In the genomic region with DNA sequence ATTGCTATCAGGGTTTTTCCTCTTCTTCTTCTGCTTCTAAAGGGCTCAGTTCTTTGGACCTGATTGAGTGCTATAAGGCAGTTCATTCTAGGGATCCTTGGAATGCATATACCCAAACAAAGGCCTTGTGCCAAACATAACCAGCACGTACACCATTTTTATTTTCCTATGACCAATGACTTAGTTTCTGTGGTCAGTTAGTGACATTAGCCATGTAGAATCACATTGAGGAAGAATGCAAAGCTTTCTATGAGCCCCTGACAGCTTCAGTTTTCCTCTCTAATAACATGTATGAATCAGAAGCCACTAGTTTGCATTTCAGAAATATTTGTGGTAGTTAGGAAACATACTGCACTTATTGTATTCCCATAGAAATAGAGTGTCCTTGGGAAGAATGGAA, we compare ENCODE assay signal across 2 cellular contexts.
A peak's percentile ranks its signal among the peaks of the same experiment; 100 is the strongest.
TF ChIP-seq lines count a peak whose summit lies in the region.

No MANE protein-coding gene starts in this region.

TF ChIP-seq in IMR-90, 13 proteins besides CTCF, POLR2A, EP300 and RAD21:
- TF ChIP-seq, protein P1, sequence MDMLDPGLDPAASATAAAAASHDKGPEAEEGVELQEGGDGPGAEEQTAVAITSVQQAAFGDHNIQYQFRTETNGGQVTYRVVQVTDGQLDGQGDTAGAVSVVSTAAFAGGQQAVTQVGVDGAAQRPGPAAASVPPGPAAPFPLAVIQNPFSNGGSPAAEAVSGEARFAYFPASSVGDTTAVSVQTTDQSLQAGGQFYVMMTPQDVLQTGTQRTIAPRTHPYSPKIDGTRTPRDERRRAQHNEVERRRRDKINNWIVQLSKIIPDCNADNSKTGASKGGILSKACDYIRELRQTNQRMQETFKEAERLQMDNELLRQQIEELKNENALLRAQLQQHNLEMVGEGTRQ (IDR thresholded peaks at IDR 0.05; ENCODE audit: low read depth, low read length): no peak
- TF ChIP-seq CEBPB (IDR thresholded peaks at IDR 0.05; ENCODE audit: low read depth, low read length) (no peak), NFE2L2 (IDR thresholded peaks at IDR 0.05; ENCODE audit: low read depth, low read length) (no peak), FOS (IDR thresholded peaks at IDR 0.05; ENCODE audit: low read depth, low read length) (0 out of 2 replicates have a peak, but pooled peaks have one; percentile 16), MAFK (IDR thresholded peaks at IDR 0.05; ENCODE audit: low read depth, low read length) (no peak)

TF ChIP-seq in HepG2, 621 proteins besides CTCF, POLR2A, EP300 and RAD21:
- TF ChIP-seq, protein P2, sequence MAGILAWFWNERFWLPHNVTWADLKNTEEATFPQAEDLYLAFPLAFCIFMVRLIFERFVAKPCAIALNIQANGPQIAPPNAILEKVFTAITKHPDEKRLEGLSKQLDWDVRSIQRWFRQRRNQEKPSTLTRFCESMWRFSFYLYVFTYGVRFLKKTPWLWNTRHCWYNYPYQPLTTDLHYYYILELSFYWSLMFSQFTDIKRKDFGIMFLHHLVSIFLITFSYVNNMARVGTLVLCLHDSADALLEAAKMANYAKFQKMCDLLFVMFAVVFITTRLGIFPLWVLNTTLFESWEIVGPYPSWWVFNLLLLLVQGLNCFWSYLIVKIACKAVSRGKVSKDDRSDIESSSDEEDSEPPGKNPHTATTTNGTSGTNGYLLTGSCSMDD (CRISPR knock-in tag; IDR thresholded peaks at IDR 0.05): no peak
- TF ChIP-seq, protein P3, sequence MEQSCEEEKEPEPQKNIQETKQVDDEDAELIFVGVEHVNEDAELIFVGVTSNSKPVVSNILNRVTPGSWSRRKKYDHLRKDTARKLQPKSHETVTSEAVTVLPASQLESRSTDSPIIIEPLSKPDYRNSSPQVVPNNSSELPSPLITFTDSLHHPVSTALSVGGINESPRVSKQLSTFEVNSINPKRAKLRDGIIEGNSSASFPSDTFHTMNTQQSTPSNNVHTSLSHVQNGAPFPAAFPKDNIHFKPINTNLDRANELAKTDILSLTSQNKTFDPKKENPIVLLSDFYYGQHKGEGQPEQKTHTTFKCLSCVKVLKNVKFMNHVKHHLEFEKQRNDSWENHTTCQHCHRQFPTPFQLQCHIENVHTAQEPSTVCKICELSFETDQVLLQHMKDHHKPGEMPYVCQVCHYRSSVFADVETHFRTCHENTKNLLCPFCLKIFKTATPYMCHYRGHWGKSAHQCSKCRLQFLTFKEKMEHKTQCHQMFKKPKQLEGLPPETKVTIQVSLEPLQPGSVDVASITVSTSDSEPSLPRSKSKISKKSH (CRISPR knock-in tag; IDR thresholded peaks at IDR 0.05; ENCODE audit: borderline replicate concordance): no peak
- no peak for TF ChIP-seq PHB2 (IDR thresholded peaks at IDR 0.05; ENCODE audit: partially characterized antibody)
- no peak for TF ChIP-seq TCF12 (IDR thresholded peaks at IDR 0.05)
- no peak for TF ChIP-seq TCF12 (CRISPR knock-in tag; IDR thresholded peaks at IDR 0.05)
- TF ChIP-seq HNRNPH1 (optimal IDR thresholded peaks at IDR 0.05; ENCODE audit: low read depth, low read length): no peak
- TF ChIP-seq, protein P4, sequence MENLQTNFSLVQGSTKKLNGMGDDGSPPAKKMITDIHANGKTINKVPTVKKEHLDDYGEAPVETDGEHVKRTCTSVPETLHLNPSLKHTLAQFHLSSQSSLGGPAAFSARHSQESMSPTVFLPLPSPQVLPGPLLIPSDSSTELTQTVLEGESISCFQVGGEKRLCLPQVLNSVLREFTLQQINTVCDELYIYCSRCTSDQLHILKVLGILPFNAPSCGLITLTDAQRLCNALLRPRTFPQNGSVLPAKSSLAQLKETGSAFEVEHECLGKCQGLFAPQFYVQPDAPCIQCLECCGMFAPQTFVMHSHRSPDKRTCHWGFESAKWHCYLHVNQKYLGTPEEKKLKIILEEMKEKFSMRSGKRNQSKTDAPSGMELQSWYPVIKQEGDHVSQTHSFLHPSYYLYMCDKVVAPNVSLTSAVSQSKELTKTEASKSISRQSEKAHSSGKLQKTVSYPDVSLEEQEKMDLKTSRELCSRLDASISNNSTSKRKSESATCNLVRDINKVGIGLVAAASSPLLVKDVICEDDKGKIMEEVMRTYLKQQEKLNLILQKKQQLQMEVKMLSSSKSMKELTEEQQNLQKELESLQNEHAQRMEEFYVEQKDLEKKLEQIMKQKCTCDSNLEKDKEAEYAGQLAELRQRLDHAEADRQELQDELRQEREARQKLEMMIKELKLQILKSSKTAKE (CRISPR knock-in tag; IDR thresholded peaks at IDR 0.05; ENCODE audit: borderline replicate concordance): no peak
- TF ChIP-seq EED (CRISPR knock-in tag; IDR thresholded peaks at IDR 0.05): no peak
- TF ChIP-seq BRCA1 (CRISPR knock-in tag; IDR thresholded peaks at IDR 0.05): no peak
- no peak for TF ChIP-seq ZNF7 (CRISPR knock-in tag; IDR thresholded peaks at IDR 0.05)
- no peak for TF ChIP-seq ZNF598 (CRISPR knock-in tag; IDR thresholded peaks at IDR 0.05; ENCODE audit: borderline replicate concordance)
- no peak for TF ChIP-seq SALL2 (CRISPR knock-in tag; IDR thresholded peaks at IDR 0.05)
- TF ChIP-seq, protein P5, sequence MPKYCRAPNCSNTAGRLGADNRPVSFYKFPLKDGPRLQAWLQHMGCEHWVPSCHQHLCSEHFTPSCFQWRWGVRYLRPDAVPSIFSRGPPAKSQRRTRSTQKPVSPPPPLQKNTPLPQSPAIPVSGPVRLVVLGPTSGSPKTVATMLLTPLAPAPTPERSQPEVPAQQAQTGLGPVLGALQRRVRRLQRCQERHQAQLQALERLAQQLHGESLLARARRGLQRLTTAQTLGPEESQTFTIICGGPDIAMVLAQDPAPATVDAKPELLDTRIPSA (CRISPR knock-in tag; IDR thresholded peaks at IDR 0.05; ENCODE audit: borderline replicate concordance): no peak
- no peak for TF ChIP-seq ZNF329 (CRISPR knock-in tag; IDR thresholded peaks at IDR 0.05; ENCODE audit: low read depth)
- no peak for TF ChIP-seq REPIN1 (CRISPR knock-in tag; IDR thresholded peaks at IDR 0.05; ENCODE audit: borderline replicate concordance, low read depth)
- TF ChIP-seq, protein P6, sequence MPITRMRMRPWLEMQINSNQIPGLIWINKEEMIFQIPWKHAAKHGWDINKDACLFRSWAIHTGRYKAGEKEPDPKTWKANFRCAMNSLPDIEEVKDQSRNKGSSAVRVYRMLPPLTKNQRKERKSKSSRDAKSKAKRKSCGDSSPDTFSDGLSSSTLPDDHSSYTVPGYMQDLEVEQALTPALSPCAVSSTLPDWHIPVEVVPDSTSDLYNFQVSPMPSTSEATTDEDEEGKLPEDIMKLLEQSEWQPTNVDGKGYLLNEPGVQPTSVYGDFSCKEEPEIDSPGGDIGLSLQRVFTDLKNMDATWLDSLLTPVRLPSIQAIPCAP (CRISPR knock-in tag; IDR thresholded peaks at IDR 0.05; ENCODE audit: low read depth): no peak
- TF ChIP-seq FOSL2 (CRISPR knock-in tag; IDR thresholded peaks at IDR 0.05): no peak
TF ChIP-seq in HepG2: peak in this region for 0.
